In genomic region chr1:66355756-66356155, GRCh38 we compare ENCODE assay signal across 14 cellular contexts.
DNase-seq lines count a peak whose midpoint lies in the region; ATAC-seq lines count a peak whose summit lies in the region.
"Had no signal": no experiment of that assay in that cellular context is flagged by ENCODE, and none has a peak within 500 bp of the region (broad histone marks: within the 10 kb centered on the region; RNA-seq: fewer than 3 reads in every experiment).

No MANE protein-coding gene starts in this region.

- peaks cover 67% of the 10 kb centered on the region for H3K36me3 Mint-ChIP-seq in stimulated activated naive CD8-positive, alpha-beta T cell treated with anti-CD3 and anti-CD28 coated beads, Interleukin-15, Interleukin-2, amounts not matched to agents 100 ng/mL and 50 ng/mL, for 24 hours (ENCODE audit: low read depth)
- peaks cover 4% of the 10 kb centered on the region for H3K36me3 Mint-ChIP-seq in T-helper 17 cell (ENCODE audit: low read depth)
- peaks cover 42% of the 10 kb centered on the region for H3K36me3 Mint-ChIP-seq in memory B cell

- no peak for DNase-seq in stimulated activated naive CD8-positive, alpha-beta T cell treated with anti-CD3 and anti-CD28 coated beads, Interleukin-15, Interleukin-2, amounts not matched to agents 100 U/mL and 50 U/mL, for 24 hours
- DNase-seq in T-helper 17 cell, result no peak
- DNase-seq in memory B cell (ENCODE audit: low spot score in 2 of 2), result no peak
- DNase-seq in NCI-H2107 treated with DMSO at 0.1 percent for 48 hours (lab: John Stamatoyannopoulos, UW; ENCODE audit: unreplicated experiment), result no peak
- no peak for DNase-seq in DMS79 treated with DMSO at 0.1 percent for 48 hours (lab: John Stamatoyannopoulos, UW)
- DNase-seq in inferior parietal cortex (ENCODE audit: extremely low spot score), result no peak
- DNase-seq: activated CD4-positive, alpha-beta T cell treated with anti-CD3 and anti-CD28 coated beads, Interleukin-2, amount 50 U/mL, for 48 hours; activated T-cell treated with anti-CD3 and anti-CD28 coated beads, Interleukin-2, amount 50 U/mL, for 1 hour; central memory CD4-positive, alpha-beta T cell; COR-L47; GOT3; NCI-H1930 had no signal

- H3K27me3 Mint-ChIP-seq in stimulated activated naive CD8-positive, alpha-beta T cell treated with anti-CD3 and anti-CD28 coated beads, Interleukin-15, Interleukin-2, amounts not matched to agents 100 ng/mL and 50 ng/mL, for 24 hours, result no peaks in the 10 kb centered on the region
- H3K27me3 Mint-ChIP-seq in T-helper 17 cell (no peaks in the 10 kb centered on the region), memory B cell (no peaks in the 10 kb centered on the region)

- H3K9me3 Mint-ChIP-seq in stimulated activated naive CD8-positive, alpha-beta T cell treated with anti-CD3 and anti-CD28 coated beads, Interleukin-15, Interleukin-2, amounts not matched to agents 100 ng/mL and 50 ng/mL, for 24 hours, result peaks cover 5% of the 10 kb centered on the region
- H3K9me3 Mint-ChIP-seq in memory B cell, result peaks cover 2% of the 10 kb centered on the region

- H3K9me3 ChIP-seq in T-helper 17 cell (ENCODE audit: control insufficient read depth, low read length, poor library complexity, severe bottlenecking), result no peaks in the 10 kb centered on the region

- peaks cover 95% of the 10 kb centered on the region for H3K4me1 Mint-ChIP-seq in stimulated activated naive CD8-positive, alpha-beta T cell treated with anti-CD3 and anti-CD28 coated beads, Interleukin-15, Interleukin-2, amounts not matched to agents 100 ng/mL and 50 ng/mL, for 24 hours (ENCODE audit: low read depth)
- H3K4me1 Mint-ChIP-seq in T-helper 17 cell, result peaks cover 64% of the 10 kb centered on the region
- peaks cover 54% of the 10 kb centered on the region for H3K4me1 Mint-ChIP-seq in memory B cell

- H3K27ac Mint-ChIP-seq in stimulated activated naive CD8-positive, alpha-beta T cell treated with anti-CD3 and anti-CD28 coated beads, Interleukin-15, Interleukin-2, amounts not matched to agents 100 ng/mL and 50 ng/mL, for 24 hours, result peak overlapping the region; percentile 36
- H3K27ac Mint-ChIP-seq in T-helper 17 cell (peak overlapping the region; percentile 87), memory B cell (peak overlapping the region; percentile 87)

- no peak for ATAC-seq in stimulated activated naive CD8-positive, alpha-beta T cell treated with anti-CD3 and anti-CD28 coated beads, Interleukin-15, Interleukin-2, amounts not matched to agents 100 U/mL and 50 U/mL, for 24 hours
- ATAC-seq in T-helper 17 cell (no peak), memory B cell (ENCODE audit: low read depth) (peak; percentile 22), GM21576 (IDR thresholded peaks at IDR 0.05; ENCODE audit: unreplicated experiment) (no peak)

- no peak overlapping the region for H3K4me3 Mint-ChIP-seq in stimulated activated naive CD8-positive, alpha-beta T cell treated with anti-CD3 and anti-CD28 coated beads, Interleukin-15, Interleukin-2, amounts not matched to agents 100 ng/mL and 50 ng/mL, for 24 hours
- no peak overlapping the region for H3K4me3 Mint-ChIP-seq in T-helper 17 cell
- no peak overlapping the region for H3K4me3 Mint-ChIP-seq in memory B cell

Comparison
In these comparisons a context has a peak if more than half of its experiments do, and no peak if none do; other contexts are left out.
1. H3K27ac Mint-ChIP-seq: peak in every context shown above with its lines; median percentile 87 in T-helper 17 cell; 87 in memory B cell; 36 in stimulated activated naive CD8-positive, alpha-beta T cell treated with anti-CD3 and anti-CD28 coated beads, Interleukin-15, Interleukin-2, amounts not matched to agents 100 ng/mL and 50 ng/mL, for 24 hours.